ENCODE assay signal across 8 cellular contexts in the genomic region with DNA sequence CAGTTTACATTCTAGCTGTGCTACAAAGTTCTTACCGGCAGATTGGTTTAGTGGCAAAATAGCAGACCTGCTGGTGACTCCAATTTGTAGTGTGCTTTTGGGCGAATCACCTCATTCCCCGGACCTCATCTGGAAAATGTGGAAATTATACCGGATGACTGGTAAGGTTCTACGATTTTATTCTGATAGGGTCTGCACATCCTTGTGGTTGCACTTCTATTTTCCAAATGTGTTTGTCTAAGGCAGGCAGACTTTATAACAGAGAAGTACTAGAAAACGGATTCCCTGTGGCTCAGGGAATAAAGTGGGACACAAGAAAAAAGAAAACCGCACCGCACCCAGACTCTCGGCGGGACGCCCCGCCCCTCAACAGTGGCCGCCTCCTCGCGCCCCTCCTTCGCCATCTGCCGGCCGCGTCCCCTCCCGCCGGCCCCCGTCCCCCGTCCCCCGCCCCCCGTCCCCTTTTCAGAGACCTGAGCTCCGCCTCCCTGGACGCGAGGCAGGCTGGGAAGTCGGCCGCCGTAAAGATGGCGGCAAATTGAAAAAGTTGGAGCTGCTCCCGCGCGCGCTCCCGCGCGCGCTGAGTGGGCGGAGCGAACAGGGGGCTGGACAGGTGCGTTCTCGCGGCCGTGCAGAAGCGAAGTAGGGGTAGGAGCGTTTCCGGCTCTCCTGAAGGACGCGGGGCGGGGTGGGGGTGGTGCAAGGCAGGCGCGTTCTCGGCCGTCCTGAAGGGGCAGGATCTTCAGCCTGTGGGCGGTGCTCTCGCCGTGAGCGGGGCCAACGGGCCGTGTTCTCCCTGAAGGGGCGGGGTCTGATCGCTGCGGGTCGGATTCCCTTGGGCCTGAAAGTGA. TPM values are rescaled to one million over a fixed set of nuclear protein-coding genes. Genes with fewer than 3 reads are reported as not detected.
DNase-seq lines count a peak whose midpoint lies in the region; ATAC-seq lines count a peak whose summit lies in the region.

No MANE protein-coding gene starts in this region.

- no peaks in the 10 kb centered on the region for H3K9me3 Mint-ChIP-seq in activated CD4-positive, alpha-beta T cell treated with anti-CD3 and anti-CD28 coated beads for 36 hours (ENCODE audit: low read depth)

- H3K27ac ChIP-seq in cingulate gyrus (ENCODE audit: low read depth, low read length) = peak overlapping the region; percentile 87

- peaks cover 56% of the 10 kb centered on the region for H3K4me1 Mint-ChIP-seq in activated CD4-positive, alpha-beta T cell treated with anti-CD3 and anti-CD28 coated beads for 36 hours

- POLR2A ChIA-PET in activated CD4-positive, alpha-beta T cell treated with anti-CD3 and anti-CD28 coated beads for 36 hours (lab: Charles Lee) = interaction anchor here (0.7 to 6.7 kb wide), 5 partner anchors 11 to 26 kb away, joined by 5 to 99 read pairs (median 6); a partner anchor contains a TSS

- CTCF ChIA-PET in activated CD4-positive, alpha-beta T cell treated with anti-CD3 and anti-CD28 coated beads for 36 hours (lab: Charles Lee) = interaction anchor here (0.5 to 3.1 kb wide), 4 partner anchors 10 to 427 kb away, joined by 3 to 10 read pairs (median 4); no protein-coding TSS in a partner anchor

- peaks cover 18% of the 10 kb centered on the region for H3K36me3 Mint-ChIP-seq in activated CD4-positive, alpha-beta T cell treated with anti-CD3 and anti-CD28 coated beads for 36 hours (ENCODE audit: low read depth)

- peak; percentile 75 for ATAC-seq in HG03439 (IDR thresholded peaks at IDR 0.05; ENCODE audit: unreplicated experiment)
- peak; percentile 88 for ATAC-seq in activated CD4-positive, alpha-beta T cell treated with anti-CD3 and anti-CD28 coated beads for 36 hours

- H3K27ac Mint-ChIP-seq in activated CD4-positive, alpha-beta T cell treated with anti-CD3 and anti-CD28 coated beads for 36 hours = peak overlapping the region; percentile 91

- intact Hi-C loops in activated CD4-positive, alpha-beta T cell treated with anti-CD3 and anti-CD28 coated beads for 36 hours (cut with DNase I, micrococcal nuclease) = loop anchor here (1.0 to 2.0 kb wide), 14 partner anchors 13 to 917 kb away; a partner anchor contains a TSS

- H3K4me3 Mint-ChIP-seq in activated CD4-positive, alpha-beta T cell treated with anti-CD3 and anti-CD28 coated beads for 36 hours = peak overlapping the region; percentile 91

- no peaks in the 10 kb centered on the region for H3K27me3 Mint-ChIP-seq in activated CD4-positive, alpha-beta T cell treated with anti-CD3 and anti-CD28 coated beads for 36 hours

- peak; percentile 100 for DNase-seq in Ammon's horn (ENCODE audit: low spot score)
- peak; percentile 77 for DNase-seq in GM19238 (ENCODE audit: insufficient read length, low spot score)
- peak; percentile 98 for DNase-seq in NCI-H510A treated with DMSO at 0.1 percent for 48 hours (lab: John Stamatoyannopoulos, UW)
- peak; percentile 100 for DNase-seq in activated CD4-positive, alpha-beta T cell treated with anti-CD3 and anti-CD28 coated beads for 36 hours
- DNase-seq in kidney tubule cell (ENCODE audit: low spot score) = peak; percentile 99
- peak; percentile 97 to 99 for DNase-seq in stimulated activated CD4-positive, alpha-beta T cell treated with anti-CD3 and anti-CD28 coated beads, Interleukin-1b, Interleukin-23, amount 100 ng/mL, for 1 hour (ENCODE audit: low read depth in 2 of 2)

RNA-seq across cellular contexts. Expression of a gene that starts 0.5 kb away (rescaled TPM):
- total RNA-seq in activated CD4-positive, alpha-beta T cell treated with anti-CD3 and anti-CD28 coated beads for 36 hours = 10 to 100 TPM; 70.1 to 80.1 TPM

RNA-seq across cellular contexts. Expression of a gene that starts 20.7 kb away (rescaled TPM):
- total RNA-seq in activated CD4-positive, alpha-beta T cell treated with anti-CD3 and anti-CD28 coated beads for 36 hours = 100 to 1,000 TPM; 369 to 376 TPM

Comparison
In these comparisons a context has a peak if more than half of its experiments do, and no peak if none do; other contexts are left out.
1. Peak in every context shown above with its lines: DNase-seq, ATAC-seq and H3K27ac ChIP-seq.